Comparison of ENCODE assay signal across 23 cellular contexts in genomic region chr11:5274340-5274739, GRCh38. TPM values are rescaled to one million over a fixed set of nuclear protein-coding genes. Genes with fewer than 3 reads are reported as not detected.
"Had no signal": no experiment of that assay in that cellular context is flagged by ENCODE, and none has a peak within 500 bp of the region (broad histone marks: within the 10 kb centered on the region; RNA-seq: fewer than 3 reads in every experiment).

No MANE protein-coding gene starts in this region.

- H3K4me1 Mint-ChIP-seq: central memory CD8-positive, alpha-beta T cell; naive thymus-derived CD4-positive, alpha-beta T cell; T-helper 17 cell had no signal

- H3K4me3 Mint-ChIP-seq: central memory CD8-positive, alpha-beta T cell; dendritic cell treated with granulocyte-macrophage colony-stimulating factor and Interleukin-4, amounts not matched to agents 40 ng/mL and 50 ng/mL, for 4 days; naive thymus-derived CD4-positive, alpha-beta T cell; T-helper 17 cell had no signal

- H3K27me3 ChIP-seq: adrenal gland, body of pancreas, right atrium auricular region, thyroid gland, vagina had no signal

- H3K27me3 Mint-ChIP-seq: dendritic cell treated with granulocyte-macrophage colony-stimulating factor and Interleukin-4, amounts not matched to agents 40 ng/mL and 50 ng/mL, for 4 days had no signal

- H3K4me1 ChIP-seq: adrenal gland, body of pancreas, heart right ventricle, right atrium auricular region, thyroid gland, vagina had no signal

- H3K9me3 ChIP-seq: adrenal gland, body of pancreas, heart right ventricle, right atrium auricular region, thyroid gland, vagina had no signal

- H3K36me3 Mint-ChIP-seq: naive thymus-derived CD4-positive, alpha-beta T cell had no signal

- H3K4me3 ChIP-seq: adrenal gland, body of pancreas, heart right ventricle, right atrium auricular region, skin epidermis, thyroid gland, vagina had no signal

- DNase-seq: activated CD4-positive, alpha-beta T cell treated with anti-CD3 and anti-CD28 coated beads, Interleukin-2, amount 50 U/mL, for 1 hour; activated CD4-positive, CD25-positive, alpha-beta regulatory T cell; activated naive CD4-positive, alpha-beta T cell treated with anti-CD3 and anti-CD28 coated beads, Interleukin-2, amount 50 U/mL, for 16 hours; activated T-cell treated with anti-CD3 and anti-CD28 coated beads for 4 hours; adrenal gland; body of pancreas; foreskin melanocyte; heart right ventricle; kidney glomerular epithelial cell; naive thymus-derived CD4-positive, alpha-beta T cell; T-helper 17 cell; thyroid gland had no signal

- H3K27ac ChIP-seq: adrenal gland, body of pancreas, heart right ventricle, right atrium auricular region, skin epidermis, thyroid gland, vagina had no signal

- H3K36me3 ChIP-seq: adrenal gland, heart right ventricle, right atrium auricular region, thyroid gland, vagina had no signal

- ATAC-seq: body of pancreas; esophagus mucosa; heart right ventricle; naive thymus-derived CD4-positive, alpha-beta T cell; T-helper 17 cell had no signal

- H3K9me3 Mint-ChIP-seq: activated T-helper 2 cell treated with anti-CD3 and anti-CD28 coated beads, Interferon-gamma antibody, Interleukin-2, Interleukin-4, amounts not matched to agents 10 μg/mL and 5 μg/mL and 100 μg/mL, durations not matched to agents 14 hours and 24 hours and 36 hours; central memory CD8-positive, alpha-beta T cell; dendritic cell treated with granulocyte-macrophage colony-stimulating factor and Interleukin-4, amounts not matched to agents 40 ng/mL and 50 ng/mL, for 4 days had no signal

- FAIRE-seq: TTC549 had no signal

- H3K27ac Mint-ChIP-seq: activated T-helper 2 cell treated with anti-CD3 and anti-CD28 coated beads, Interferon-gamma antibody, Interleukin-2, Interleukin-4, amounts not matched to agents 10 μg/mL and 5 μg/mL and 100 μg/mL, durations not matched to agents 14 hours and 24 hours and 36 hours; dendritic cell treated with granulocyte-macrophage colony-stimulating factor and Interleukin-4, amounts not matched to agents 40 ng/mL and 50 ng/mL, for 4 days; naive thymus-derived CD4-positive, alpha-beta T cell; T-helper 17 cell had no signal

RNA-seq across cellular contexts. Expression of gene HBE1, which starts 4.6 kb away (rescaled TPM):
- total RNA-seq: activated CD8-positive, alpha-beta memory T cell treated with anti-CD3 and anti-CD28 coated beads for 36 hours; activated T-helper 2 cell treated with anti-CD3 and anti-CD28 coated beads, Interferon-gamma antibody, Interleukin-2, Interleukin-4, amounts not matched to agents 10 μg/mL and 5 μg/mL and 100 μg/mL, durations not matched to agents 14 hours and 24 hours and 36 hours; body of pancreas; esophagus mucosa; heart right ventricle; naive thymus-derived CD4-positive, alpha-beta T cell; posterior vena cava; right atrium auricular region; T-helper 17 cell; vagina had no signal
- polyA plus RNA-seq: heart right ventricle; liver; naive thymus-derived CD4-positive, alpha-beta T cell had no signal

RNA-seq across cellular contexts. Expression of gene HBG2, which starts 19.8 kb away (rescaled TPM):
- total RNA-seq: activated CD8-positive, alpha-beta memory T cell treated with anti-CD3 and anti-CD28 coated beads for 36 hours; activated T-helper 2 cell treated with anti-CD3 and anti-CD28 coated beads, Interferon-gamma antibody, Interleukin-2, Interleukin-4, amounts not matched to agents 10 μg/mL and 5 μg/mL and 100 μg/mL, durations not matched to agents 14 hours and 24 hours and 36 hours; body of pancreas; esophagus mucosa; naive thymus-derived CD4-positive, alpha-beta T cell; thyroid gland; vagina had no signal
- polyA plus RNA-seq: naive thymus-derived CD4-positive, alpha-beta T cell had no signal

RNA-seq across cellular contexts. Expression of gene HBG1, which starts 24.7 kb away (rescaled TPM):
- total RNA-seq: activated CD8-positive, alpha-beta memory T cell treated with anti-CD3 and anti-CD28 coated beads for 36 hours; activated T-helper 2 cell treated with anti-CD3 and anti-CD28 coated beads, Interferon-gamma antibody, Interleukin-2, Interleukin-4, amounts not matched to agents 10 μg/mL and 5 μg/mL and 100 μg/mL, durations not matched to agents 14 hours and 24 hours and 36 hours; body of pancreas; esophagus mucosa; naive thymus-derived CD4-positive, alpha-beta T cell; posterior vena cava; right atrium auricular region; T-helper 17 cell; thyroid gland; vagina had no signal
- polyA plus RNA-seq: adrenal gland; liver; naive thymus-derived CD4-positive, alpha-beta T cell had no signal

RNA-seq across cellular contexts. Expression of gene OR51B4, which starts 27.4 kb away (rescaled TPM):
- total RNA-seq: activated CD8-positive, alpha-beta memory T cell treated with anti-CD3 and anti-CD28 coated beads for 36 hours; activated T-helper 2 cell treated with anti-CD3 and anti-CD28 coated beads, Interferon-gamma antibody, Interleukin-2, Interleukin-4, amounts not matched to agents 10 μg/mL and 5 μg/mL and 100 μg/mL, durations not matched to agents 14 hours and 24 hours and 36 hours; esophagus mucosa; heart right ventricle; liver; naive thymus-derived CD4-positive, alpha-beta T cell; right atrium auricular region; T-helper 17 cell; thyroid gland; vagina had no signal
- polyA plus RNA-seq: adrenal gland; heart right ventricle; liver; naive thymus-derived CD4-positive, alpha-beta T cell had no signal

RNA-seq across cellular contexts. Expression of gene HBD, which starts 40.1 kb away (rescaled TPM):
- total RNA-seq: activated CD8-positive, alpha-beta memory T cell treated with anti-CD3 and anti-CD28 coated beads for 36 hours; activated T-helper 2 cell treated with anti-CD3 and anti-CD28 coated beads, Interferon-gamma antibody, Interleukin-2, Interleukin-4, amounts not matched to agents 10 μg/mL and 5 μg/mL and 100 μg/mL, durations not matched to agents 14 hours and 24 hours and 36 hours; body of pancreas; esophagus mucosa; naive thymus-derived CD4-positive, alpha-beta T cell; vagina had no signal
- polyA plus RNA-seq: adrenal gland; heart right ventricle; naive thymus-derived CD4-positive, alpha-beta T cell had no signal
